ENCODE assay signal across 11 cellular contexts in the genomic region with DNA sequence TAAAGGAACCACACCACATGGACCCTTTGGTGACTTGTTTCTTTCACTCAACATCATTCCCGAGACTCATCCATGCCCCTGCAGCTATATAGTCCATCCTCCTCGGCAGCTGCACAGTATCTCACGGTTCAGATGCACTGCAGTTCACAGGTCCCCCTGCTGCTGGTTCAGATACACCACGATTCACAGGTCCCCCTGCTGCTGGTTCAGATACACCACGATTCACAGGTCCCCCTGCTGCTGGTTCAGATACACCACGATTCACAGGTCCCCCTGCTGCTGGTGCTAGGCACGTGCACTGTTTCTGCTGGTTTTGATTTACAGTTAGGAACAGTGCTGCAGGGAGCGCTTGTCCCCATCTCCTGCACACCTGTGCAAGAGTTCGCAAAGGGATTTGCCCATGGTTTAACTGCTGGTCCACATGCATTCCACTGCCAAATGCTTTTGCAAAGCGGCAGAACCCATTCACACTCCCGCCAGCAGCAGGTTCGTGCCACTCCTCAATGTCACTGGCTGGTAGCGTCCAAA. TPM values are rescaled to one million over a fixed set of nuclear protein-coding genes. Genes with fewer than 3 reads are reported as not detected.
DNase-seq lines count a peak whose midpoint lies in the region; ATAC-seq and TF ChIP-seq lines count a peak whose summit lies in the region.
"Had no signal": no experiment of that assay in that cellular context is flagged by ENCODE, and none has a peak within 500 bp of the region (broad histone marks: within the 10 kb centered on the region; RNA-seq: fewer than 3 reads in every experiment).

No MANE protein-coding gene starts in this region.

- intact Hi-C loops in CD4-positive, alpha-beta T cell (cut with DNase I, micrococcal nuclease) = no loop called here

- no peak for TF ChIP-seq CTCF in CD4-positive, alpha-beta T cell (IDR thresholded peaks at IDR 0.05)
- TF ChIP-seq CTCF in GM12873 (IDR thresholded peaks at IDR 0.05; ENCODE audit: insufficient read depth, low read depth, low read length, missing control alignments) = peak; percentile 39

- no peaks in the 10 kb centered on the region for H3K9me3 Mint-ChIP-seq in CD4-positive, alpha-beta T cell

- no peak overlapping the region for H3K4me3 Mint-ChIP-seq in CD4-positive, alpha-beta T cell

- ATAC-seq in CD4-positive, alpha-beta T cell (ENCODE audit: poor library complexity) = peak; percentile 28
- ATAC-seq: right cardiac atrium had no signal

- POLR2A ChIA-PET in CD4-positive, alpha-beta T cell (lab: Charles Lee) = no interaction called here

- no peak overlapping the region for H3K27ac Mint-ChIP-seq in CD4-positive, alpha-beta T cell

- H3K27me3 ChIP-seq in CD4-positive, alpha-beta T cell (ENCODE audit: control insufficient read depth, insufficient read depth, low read length) = no peaks in the 10 kb centered on the region

- no peak overlapping the region for H3K27ac ChIP-seq in CD4-positive, alpha-beta T cell (ENCODE audit: low read depth, low read length)

- DNase-seq in CD4-positive, alpha-beta T cell = peak in 2 of 10 experiments; percentile 13 to 20
- peak; percentile 55 for DNase-seq in SW480 (ENCODE audit: low spot score)
- no peak for DNase-seq in NCI-H2196 (lab: John Stamatoyannopoulos, UW; ENCODE audit: unreplicated experiment)
- no peak for DNase-seq in SKM-1 (lab: John Stamatoyannopoulos, UW; ENCODE audit: unreplicated experiment)
- no peak for DNase-seq in iPS-NIHi11 (ENCODE audit: low spot score)
- DNase-seq: activated gamma-delta T cell treated with Interleukin-2 at 50 U/mL for 16 hours, EL, right cardiac atrium had no signal

- CTCF ChIA-PET in CD4-positive, alpha-beta T cell (lab: Charles Lee) = interaction anchor here (1.2 to 2.1 kb wide), 2 partner anchors 25 to 46 kb away, joined by 6 to 7 read pairs; a partner anchor contains a TSS

- H3K9me3 ChIP-seq in CD4-positive, alpha-beta T cell (ENCODE audit: control insufficient read depth, low read length) = no peaks in the 10 kb centered on the region

- peaks cover 28% of the 10 kb centered on the region for H3K4me1 Mint-ChIP-seq in CD4-positive, alpha-beta T cell (ENCODE audit: low read depth)

- H3K36me3 Mint-ChIP-seq in CD4-positive, alpha-beta T cell (ENCODE audit: low read depth) = peaks cover 6% of the 10 kb centered on the region

- H3K27me3 Mint-ChIP-seq in CD4-positive, alpha-beta T cell = no peaks in the 10 kb centered on the region

RNA-seq across cellular contexts. Expression of a gene that starts 3.8 kb away (rescaled TPM):
- total RNA-seq in CD4-positive, alpha-beta T cell = 10 to 100 TPM in 1 of 2 experiments, 1 to 10 TPM in 1; 9.4 to 12.1 TPM

RNA-seq across cellular contexts. Expression of a gene that starts 3.9 kb away (rescaled TPM):
- total RNA-seq in CD4-positive, alpha-beta T cell = not detected
- total RNA-seq: mesenteric fat pad had no signal

RNA-seq across cellular contexts. Expression of a gene that starts 24.5 kb away (rescaled TPM):
- 100 to 1,000 TPM; 121 to 122 TPM for total RNA-seq in CD4-positive, alpha-beta T cell

RNA-seq across cellular contexts. Expression of a gene that starts 45.6 kb away (rescaled TPM):
- 10 to 100 TPM; 75.6 to 82.1 TPM for total RNA-seq in CD4-positive, alpha-beta T cell

RNA-seq across cellular contexts. Expression of a gene that starts 49.8 kb away (rescaled TPM):
- total RNA-seq in CD4-positive, alpha-beta T cell = under 1 TPM in 1 of 2 experiments, not detected in 1; 0.59 TPM
- total RNA-seq: dermis microvascular lymphatic vessel endothelial cell, mesenteric fat pad had no signal
